In the genomic region with DNA sequence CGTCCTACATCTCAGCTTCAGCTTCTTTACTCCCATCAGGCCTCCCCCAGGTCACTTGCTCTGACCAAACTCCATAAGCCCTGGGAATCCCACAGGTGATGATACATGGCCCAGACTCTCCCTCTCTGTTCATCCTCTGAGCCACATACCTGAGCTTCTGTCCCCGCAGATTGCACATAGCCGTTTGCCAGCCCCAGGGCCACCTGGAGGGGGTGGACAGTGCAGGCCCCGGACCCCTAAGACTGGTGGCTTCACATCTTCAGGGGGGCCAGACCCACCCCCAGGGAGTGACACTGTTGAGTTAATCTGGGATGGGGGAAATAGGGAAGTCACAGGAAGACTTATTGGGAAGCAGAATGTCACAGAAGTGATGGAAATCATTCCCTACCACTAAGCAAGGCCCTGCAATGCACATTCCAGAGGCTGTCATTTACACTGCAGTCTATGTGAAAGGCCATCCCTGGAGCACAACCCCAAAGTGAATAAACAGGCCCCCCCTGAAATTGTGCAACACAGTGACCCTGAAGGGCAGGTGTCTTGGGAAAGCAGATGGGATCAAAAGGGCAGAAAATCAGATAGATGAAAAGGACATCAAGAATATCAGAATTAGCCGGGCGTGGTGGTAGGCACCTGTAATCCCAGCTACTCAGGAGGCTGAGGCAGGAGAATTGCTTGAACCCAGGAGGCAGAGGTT, we compare ENCODE assay signal across 1 cellular context.
A peak's percentile ranks its signal among the peaks of the same experiment; 100 is the strongest.
TF ChIP-seq lines count a peak whose summit lies in the region.

No MANE protein-coding gene starts in this region.

TF ChIP-seq in HepG2, 621 proteins besides CTCF, POLR2A, EP300 and RAD21 (continued from another document and continues in another):
- TF ChIP-seq FOXK1 (CRISPR knock-in tag; IDR thresholded peaks at IDR 0.05; ENCODE audit: borderline replicate concordance, low read depth) (peak; percentile 97), HOXA9 (CRISPR knock-in tag; IDR thresholded peaks at IDR 0.05; ENCODE audit: borderline replicate concordance) (0 out of 2 replicates have a peak, but pooled peaks have one; percentile 26), MIXL1 (CRISPR knock-in tag; IDR thresholded peaks at IDR 0.05) (peak; percentile 83), ARNT (IDR thresholded peaks at IDR 0.05) (no peak), ZKSCAN8 (CRISPR knock-in tag; IDR thresholded peaks at IDR 0.05; ENCODE audit: borderline replicate concordance) (peak; percentile 92), SP140L (CRISPR knock-in tag; IDR thresholded peaks at IDR 0.05; ENCODE audit: borderline replicate concordance) (no peak), PCBP1 (IDR thresholded peaks at IDR 0.05; ENCODE audit: borderline replicate concordance, low read depth, low read length) (no peak), KDM1A (CRISPR knock-in tag; IDR thresholded peaks at IDR 0.05) (peak; percentile 93; the same call in 1 of the 2 replicates), FOXJ3 (CRISPR knock-in tag; IDR thresholded peaks at IDR 0.05; ENCODE audit: borderline replicate concordance) (peak; percentile 91), ZNF562 (CRISPR knock-in tag; IDR thresholded peaks at IDR 0.05; ENCODE audit: borderline replicate concordance) (no peak), BCL6 (CRISPR knock-in tag; IDR thresholded peaks at IDR 0.05) (peak; percentile 93), ZMYM4 (CRISPR knock-in tag; IDR thresholded peaks at IDR 0.05) (peak; percentile 69; the same call in 1 of the 2 replicates), SALL1 (CRISPR knock-in tag; IDR thresholded peaks at IDR 0.05) (peak; percentile 97), SMARCE1 (IDR thresholded peaks at IDR 0.05; ENCODE audit: borderline replicate concordance) (no peak), SP4 (CRISPR knock-in tag; IDR thresholded peaks at IDR 0.05) (no peak), ZNF180 (CRISPR knock-in tag; IDR thresholded peaks at IDR 0.05; ENCODE audit: borderline replicate concordance, low read depth) (no peak), ZNF17 (CRISPR knock-in tag; IDR thresholded peaks at IDR 0.05) (no peak), SMARCC2 (IDR thresholded peaks at IDR 0.05) (no peak), KDM5A (IDR thresholded peaks at IDR 0.05; ENCODE audit: borderline replicate concordance, low read length) (no peak; the same call in 1 of the 2 replicates), KDM5B (CRISPR knock-in tag; IDR thresholded peaks at IDR 0.05; ENCODE audit: borderline replicate concordance) (0 out of 2 replicates have a peak, but pooled peaks have one; percentile 28), ZBTB38 (CRISPR knock-in tag; IDR thresholded peaks at IDR 0.05) (no peak), NR3C1 (CRISPR knock-in tag; IDR thresholded peaks at IDR 0.05) (no peak), MAFK (conservative IDR thresholded peaks at IDR 0.05 in 1 of 2, IDR thresholded peaks at IDR 0.05 in 1 of 2; ENCODE audit: low read length in 2 of 2) (no peak), SAFB2 (CRISPR knock-in tag; IDR thresholded peaks at IDR 0.05; ENCODE audit: borderline replicate concordance, low read depth) (no peak), ZNF432 (CRISPR knock-in tag; IDR thresholded peaks at IDR 0.05; ENCODE audit: borderline replicate concordance) (no peak), CEBPG (CRISPR knock-in tag; IDR thresholded peaks at IDR 0.05) (peak; percentile 98), SSRP1 (CRISPR knock-in tag; IDR thresholded peaks at IDR 0.05) (peak; percentile 56; the same call in 1 of the 2 replicates), ZNF598 (CRISPR knock-in tag; IDR thresholded peaks at IDR 0.05; ENCODE audit: borderline replicate concordance) (no peak), DNMT3B (CRISPR knock-in tag; conservative IDR thresholded peaks at IDR 0.05) (peak; percentile 81; the same call in 1 of the 2 replicates), ZNF136 (CRISPR knock-in tag; IDR thresholded peaks at IDR 0.05; ENCODE audit: low read depth) (no peak), ZNF761 (CRISPR knock-in tag; conservative IDR thresholded peaks at IDR 0.05) (peak; percentile 37; the same call in 1 of the 2 replicates), PITX1 (CRISPR knock-in tag; IDR thresholded peaks at IDR 0.05) (peak; percentile 90), ZNF337 (CRISPR knock-in tag; IDR thresholded peaks at IDR 0.05; ENCODE audit: borderline replicate concordance, low read depth) (no peak), ADNP (CRISPR knock-in tag; IDR thresholded peaks at IDR 0.05) (no peak), MEIS1 (CRISPR knock-in tag; IDR thresholded peaks at IDR 0.05; ENCODE audit: borderline replicate concordance) (peak; percentile 96)
- TF ChIP-seq, protein P1, sequence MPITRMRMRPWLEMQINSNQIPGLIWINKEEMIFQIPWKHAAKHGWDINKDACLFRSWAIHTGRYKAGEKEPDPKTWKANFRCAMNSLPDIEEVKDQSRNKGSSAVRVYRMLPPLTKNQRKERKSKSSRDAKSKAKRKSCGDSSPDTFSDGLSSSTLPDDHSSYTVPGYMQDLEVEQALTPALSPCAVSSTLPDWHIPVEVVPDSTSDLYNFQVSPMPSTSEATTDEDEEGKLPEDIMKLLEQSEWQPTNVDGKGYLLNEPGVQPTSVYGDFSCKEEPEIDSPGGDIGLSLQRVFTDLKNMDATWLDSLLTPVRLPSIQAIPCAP (CRISPR knock-in tag; IDR thresholded peaks at IDR 0.05; ENCODE audit: low read depth), result no peak
- TF ChIP-seq, protein P2, sequence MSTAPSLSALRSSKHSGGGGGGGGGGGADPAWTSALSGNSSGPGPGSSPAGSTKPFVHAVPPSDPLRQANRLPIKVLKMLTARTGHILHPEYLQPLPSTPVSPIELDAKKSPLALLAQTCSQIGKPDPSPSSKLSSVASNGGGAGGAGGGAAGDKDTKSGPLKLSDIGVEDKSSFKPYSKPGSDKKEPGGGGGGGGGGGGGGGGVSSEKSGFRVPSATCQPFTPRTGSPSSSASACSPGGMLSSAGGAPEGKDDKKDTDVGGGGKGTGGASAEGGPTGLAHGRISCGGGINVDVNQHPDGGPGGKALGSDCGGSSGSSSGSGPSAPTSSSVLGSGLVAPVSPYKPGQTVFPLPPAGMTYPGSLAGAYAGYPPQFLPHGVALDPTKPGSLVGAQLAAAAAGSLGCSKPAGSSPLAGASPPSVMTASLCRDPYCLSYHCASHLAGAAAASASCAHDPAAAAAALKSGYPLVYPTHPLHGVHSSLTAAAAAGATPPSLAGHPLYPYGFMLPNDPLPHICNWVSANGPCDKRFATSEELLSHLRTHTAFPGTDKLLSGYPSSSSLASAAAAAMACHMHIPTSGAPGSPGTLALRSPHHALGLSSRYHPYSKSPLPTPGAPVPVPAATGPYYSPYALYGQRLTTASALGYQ (CRISPR knock-in tag; IDR thresholded peaks at IDR 0.05), result peak; percentile 88
- TF ChIP-seq, protein P3, sequence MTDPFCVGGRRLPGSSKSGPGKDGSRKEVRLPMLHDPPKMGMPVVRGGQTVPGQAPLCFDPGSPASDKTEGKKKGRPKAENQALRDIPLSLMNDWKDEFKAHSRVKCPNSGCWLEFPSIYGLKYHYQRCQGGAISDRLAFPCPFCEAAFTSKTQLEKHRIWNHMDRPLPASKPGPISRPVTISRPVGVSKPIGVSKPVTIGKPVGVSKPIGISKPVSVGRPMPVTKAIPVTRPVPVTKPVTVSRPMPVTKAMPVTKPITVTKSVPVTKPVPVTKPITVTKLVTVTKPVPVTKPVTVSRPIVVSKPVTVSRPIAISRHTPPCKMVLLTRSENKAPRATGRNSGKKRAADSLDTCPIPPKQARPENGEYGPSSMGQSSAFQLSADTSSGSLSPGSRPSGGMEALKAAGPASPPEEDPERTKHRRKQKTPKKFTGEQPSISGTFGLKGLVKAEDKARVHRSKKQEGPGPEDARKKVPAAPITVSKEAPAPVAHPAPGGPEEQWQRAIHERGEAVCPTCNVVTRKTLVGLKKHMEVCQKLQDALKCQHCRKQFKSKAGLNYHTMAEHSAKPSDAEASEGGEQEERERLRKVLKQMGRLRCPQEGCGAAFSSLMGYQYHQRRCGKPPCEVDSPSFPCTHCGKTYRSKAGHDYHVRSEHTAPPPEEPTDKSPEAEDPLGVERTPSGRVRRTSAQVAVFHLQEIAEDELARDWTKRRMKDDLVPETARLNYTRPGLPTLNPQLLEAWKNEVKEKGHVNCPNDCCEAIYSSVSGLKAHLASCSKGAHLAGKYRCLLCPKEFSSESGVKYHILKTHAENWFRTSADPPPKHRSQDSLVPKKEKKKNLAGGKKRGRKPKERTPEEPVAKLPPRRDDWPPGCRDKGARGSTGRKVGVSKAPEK (CRISPR knock-in tag; IDR thresholded peaks at IDR 0.05; ENCODE audit: borderline replicate concordance), result no peak
- TF ChIP-seq, protein P4, sequence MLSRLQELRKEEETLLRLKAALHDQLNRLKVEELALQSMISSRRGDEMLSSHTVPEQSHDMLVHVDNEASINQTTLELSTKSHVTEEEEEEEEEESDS (CRISPR knock-in tag; IDR thresholded peaks at IDR 0.05; ENCODE audit: borderline replicate concordance), result no peak
- TF ChIP-seq, protein P5, sequence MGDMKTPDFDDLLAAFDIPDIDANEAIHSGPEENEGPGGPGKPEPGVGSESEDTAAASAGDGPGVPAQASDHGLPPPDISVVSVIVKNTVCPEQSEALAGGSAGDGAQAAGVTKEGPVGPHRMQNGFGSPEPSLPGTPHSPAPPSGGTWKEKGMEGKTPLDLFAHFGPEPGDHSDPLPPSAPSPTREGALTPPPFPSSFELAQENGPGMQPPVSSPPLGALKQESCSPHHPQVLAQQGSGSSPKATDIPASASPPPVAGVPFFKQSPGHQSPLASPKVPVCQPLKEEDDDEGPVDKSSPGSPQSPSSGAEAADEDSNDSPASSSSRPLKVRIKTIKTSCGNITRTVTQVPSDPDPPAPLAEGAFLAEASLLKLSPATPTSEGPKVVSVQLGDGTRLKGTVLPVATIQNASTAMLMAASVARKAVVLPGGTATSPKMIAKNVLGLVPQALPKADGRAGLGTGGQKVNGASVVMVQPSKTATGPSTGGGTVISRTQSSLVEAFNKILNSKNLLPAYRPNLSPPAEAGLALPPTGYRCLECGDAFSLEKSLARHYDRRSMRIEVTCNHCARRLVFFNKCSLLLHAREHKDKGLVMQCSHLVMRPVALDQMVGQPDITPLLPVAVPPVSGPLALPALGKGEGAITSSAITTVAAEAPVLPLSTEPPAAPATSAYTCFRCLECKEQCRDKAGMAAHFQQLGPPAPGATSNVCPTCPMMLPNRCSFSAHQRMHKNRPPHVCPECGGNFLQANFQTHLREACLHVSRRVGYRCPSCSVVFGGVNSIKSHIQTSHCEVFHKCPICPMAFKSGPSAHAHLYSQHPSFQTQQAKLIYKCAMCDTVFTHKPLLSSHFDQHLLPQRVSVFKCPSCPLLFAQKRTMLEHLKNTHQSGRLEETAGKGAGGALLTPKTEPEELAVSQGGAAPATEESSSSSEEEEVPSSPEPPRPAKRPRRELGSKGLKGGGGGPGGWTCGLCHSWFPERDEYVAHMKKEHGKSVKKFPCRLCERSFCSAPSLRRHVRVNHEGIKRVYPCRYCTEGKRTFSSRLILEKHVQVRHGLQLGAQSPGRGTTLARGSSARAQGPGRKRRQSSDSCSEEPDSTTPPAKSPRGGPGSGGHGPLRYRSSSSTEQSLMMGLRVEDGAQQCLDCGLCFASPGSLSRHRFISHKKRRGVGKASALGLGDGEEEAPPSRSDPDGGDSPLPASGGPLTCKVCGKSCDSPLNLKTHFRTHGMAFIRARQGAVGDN (CRISPR knock-in tag; IDR thresholded peaks at IDR 0.05), result peak; percentile 57; the same call in 1 of the 2 replicates
- TF ChIP-seq, protein P6, sequence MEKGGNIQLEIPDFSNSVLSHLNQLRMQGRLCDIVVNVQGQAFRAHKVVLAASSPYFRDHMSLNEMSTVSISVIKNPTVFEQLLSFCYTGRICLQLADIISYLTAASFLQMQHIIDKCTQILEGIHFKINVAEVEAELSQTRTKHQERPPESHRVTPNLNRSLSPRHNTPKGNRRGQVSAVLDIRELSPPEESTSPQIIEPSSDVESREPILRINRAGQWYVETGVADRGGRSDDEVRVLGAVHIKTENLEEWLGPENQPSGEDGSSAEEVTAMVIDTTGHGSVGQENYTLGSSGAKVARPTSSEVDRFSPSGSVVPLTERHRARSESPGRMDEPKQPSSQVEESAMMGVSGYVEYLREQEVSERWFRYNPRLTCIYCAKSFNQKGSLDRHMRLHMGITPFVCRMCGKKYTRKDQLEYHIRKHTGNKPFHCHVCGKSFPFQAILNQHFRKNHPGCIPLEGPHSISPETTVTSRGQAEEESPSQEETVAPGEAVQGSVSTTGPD (CRISPR knock-in tag; IDR thresholded peaks at IDR 0.05), result 0 out of 2 replicates have a peak, but pooled peaks have one; percentile 29
- TF ChIP-seq, protein P7, sequence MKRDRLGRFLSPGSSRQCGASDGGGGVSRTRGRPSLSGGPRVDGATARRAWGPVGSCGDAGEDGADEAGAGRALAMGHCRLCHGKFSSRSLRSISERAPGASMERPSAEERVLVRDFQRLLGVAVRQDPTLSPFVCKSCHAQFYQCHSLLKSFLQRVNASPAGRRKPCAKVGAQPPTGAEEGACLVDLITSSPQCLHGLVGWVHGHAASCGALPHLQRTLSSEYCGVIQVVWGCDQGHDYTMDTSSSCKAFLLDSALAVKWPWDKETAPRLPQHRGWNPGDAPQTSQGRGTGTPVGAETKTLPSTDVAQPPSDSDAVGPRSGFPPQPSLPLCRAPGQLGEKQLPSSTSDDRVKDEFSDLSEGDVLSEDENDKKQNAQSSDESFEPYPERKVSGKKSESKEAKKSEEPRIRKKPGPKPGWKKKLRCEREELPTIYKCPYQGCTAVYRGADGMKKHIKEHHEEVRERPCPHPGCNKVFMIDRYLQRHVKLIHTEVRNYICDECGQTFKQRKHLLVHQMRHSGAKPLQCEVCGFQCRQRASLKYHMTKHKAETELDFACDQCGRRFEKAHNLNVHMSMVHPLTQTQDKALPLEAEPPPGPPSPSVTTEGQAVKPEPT (CRISPR knock-in tag; IDR thresholded peaks at IDR 0.05; ENCODE audit: low read depth), result no peak
- TF ChIP-seq, protein P8, sequence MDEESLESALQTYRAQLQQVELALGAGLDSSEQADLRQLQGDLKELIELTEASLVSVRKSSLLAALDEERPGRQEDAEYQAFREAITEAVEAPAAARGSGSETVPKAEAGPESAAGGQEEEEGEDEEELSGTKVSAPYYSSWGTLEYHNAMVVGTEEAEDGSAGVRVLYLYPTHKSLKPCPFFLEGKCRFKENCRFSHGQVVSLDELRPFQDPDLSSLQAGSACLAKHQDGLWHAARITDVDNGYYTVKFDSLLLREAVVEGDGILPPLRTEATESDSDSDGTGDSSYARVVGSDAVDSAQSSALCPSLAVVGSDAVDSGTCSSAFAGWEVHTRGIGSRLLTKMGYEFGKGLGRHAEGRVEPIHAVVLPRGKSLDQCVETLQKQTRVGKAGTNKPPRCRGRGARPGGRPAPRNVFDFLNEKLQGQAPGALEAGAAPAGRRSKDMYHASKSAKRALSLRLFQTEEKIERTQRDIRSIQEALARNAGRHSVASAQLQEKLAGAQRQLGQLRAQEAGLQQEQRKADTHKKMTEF (CRISPR knock-in tag; IDR thresholded peaks at IDR 0.05), result peak; percentile 96
- TF ChIP-seq, protein P9, sequence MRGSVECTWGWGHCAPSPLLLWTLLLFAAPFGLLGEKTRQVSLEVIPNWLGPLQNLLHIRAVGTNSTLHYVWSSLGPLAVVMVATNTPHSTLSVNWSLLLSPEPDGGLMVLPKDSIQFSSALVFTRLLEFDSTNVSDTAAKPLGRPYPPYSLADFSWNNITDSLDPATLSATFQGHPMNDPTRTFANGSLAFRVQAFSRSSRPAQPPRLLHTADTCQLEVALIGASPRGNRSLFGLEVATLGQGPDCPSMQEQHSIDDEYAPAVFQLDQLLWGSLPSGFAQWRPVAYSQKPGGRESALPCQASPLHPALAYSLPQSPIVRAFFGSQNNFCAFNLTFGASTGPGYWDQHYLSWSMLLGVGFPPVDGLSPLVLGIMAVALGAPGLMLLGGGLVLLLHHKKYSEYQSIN (CRISPR knock-in tag; IDR thresholded peaks at IDR 0.05; ENCODE audit: borderline replicate concordance), result no peak
- TF ChIP-seq, protein P10, sequence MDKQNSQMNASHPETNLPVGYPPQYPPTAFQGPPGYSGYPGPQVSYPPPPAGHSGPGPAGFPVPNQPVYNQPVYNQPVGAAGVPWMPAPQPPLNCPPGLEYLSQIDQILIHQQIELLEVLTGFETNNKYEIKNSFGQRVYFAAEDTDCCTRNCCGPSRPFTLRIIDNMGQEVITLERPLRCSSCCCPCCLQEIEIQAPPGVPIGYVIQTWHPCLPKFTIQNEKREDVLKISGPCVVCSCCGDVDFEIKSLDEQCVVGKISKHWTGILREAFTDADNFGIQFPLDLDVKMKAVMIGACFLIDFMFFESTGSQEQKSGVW (CRISPR knock-in tag; IDR thresholded peaks at IDR 0.05; ENCODE audit: borderline replicate concordance), result no peak
